In genomic region chr20:32985596-32985995, GRCh38 we compare ENCODE assay signal across 1 cellular context.
TF ChIP-seq lines count a peak whose summit lies in the region.

No MANE protein-coding gene starts in this region.

TF ChIP-seq in K562, 482 proteins besides CTCF, POLR2A, EP300 and RAD21:
- TF ChIP-seq KLF6 (CRISPR knock-in tag; IDR thresholded peaks at IDR 0.05; ENCODE audit: borderline replicate concordance) (no peak), HLTF (IDR thresholded peaks at IDR 0.05) (no peak), CREBBP (IDR thresholded peaks at IDR 0.05; ENCODE audit: low read depth, low read length) (no peak), NCOA1 (IDR thresholded peaks at IDR 0.05; ENCODE audit: low read depth) (no peak), RNF2 (IDR thresholded peaks at IDR 0.05) (no peak), RUNX1 (IDR thresholded peaks at IDR 0.05; ENCODE audit: low read depth) (no peak), PTBP1 (IDR thresholded peaks at IDR 0.05; ENCODE audit: low read depth, low read length) (no peak), ZNF717 (CRISPR knock-in tag; IDR thresholded peaks at IDR 0.05) (no peak)
